In the genomic region with DNA sequence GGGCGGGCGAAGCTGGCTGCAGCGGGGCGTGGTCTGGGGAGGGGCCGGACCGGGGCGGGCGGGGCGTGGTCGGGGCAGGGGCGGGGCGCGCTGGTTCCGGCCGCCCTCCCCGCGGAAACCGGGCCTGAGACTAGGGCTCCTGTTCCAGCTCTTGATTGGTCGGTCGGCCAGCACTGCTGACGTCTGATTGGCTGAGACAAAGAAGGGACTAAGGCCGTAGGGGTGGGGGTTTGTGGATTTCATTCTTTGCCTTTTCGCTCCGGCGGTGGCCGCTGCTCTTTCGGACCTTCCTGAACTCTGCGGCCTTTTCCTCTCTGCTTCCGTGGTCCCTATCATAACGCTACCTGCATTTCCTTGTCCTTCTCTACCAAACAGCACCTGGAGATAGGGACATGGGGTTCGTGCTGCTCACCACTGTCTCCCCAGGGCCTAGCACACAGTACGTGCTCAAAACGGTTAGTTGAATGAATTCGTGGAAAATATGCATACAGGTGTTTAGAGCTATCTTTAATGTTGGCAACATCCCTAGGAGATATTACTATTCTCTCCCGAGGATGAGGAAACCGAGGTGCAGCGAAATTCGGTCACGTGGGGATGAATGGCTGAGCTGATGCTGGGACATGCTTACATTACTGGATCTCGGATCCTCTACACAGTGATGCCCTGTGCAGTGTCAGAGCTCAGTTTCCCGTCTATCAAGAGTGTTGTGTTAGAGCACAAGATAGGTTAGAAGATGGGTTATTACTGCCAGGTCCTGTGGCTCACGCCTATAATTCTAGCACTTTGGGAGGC, we compare ENCODE assay signal across 8 cellular contexts.
DNase-seq lines count a peak whose midpoint lies in the region; TF ChIP-seq lines count a peak whose summit lies in the region.

No MANE protein-coding gene starts in this region.

- peak; percentile 99 for DNase-seq in G401 (ENCODE audit: low spot score)
- peak; percentile 99 for DNase-seq in H7
- peak; percentile 86 for DNase-seq in M059J (ENCODE audit: low read depth)
- peak; percentile 90 to 94 for DNase-seq in SJCRH30
- DNase-seq in activated naive CD4-positive, alpha-beta T cell treated with anti-CD3 and anti-CD28 coated beads for 36 hours: peak; percentile 88
- DNase-seq in globus pallidus (ENCODE audit: low spot score): peak; percentile 96

- H3K4me3 Mint-ChIP-seq in activated naive CD4-positive, alpha-beta T cell treated with anti-CD3 and anti-CD28 coated beads for 36 hours: peak overlapping the region; percentile 85

- H3K9ac ChIP-seq in subcutaneous abdominal adipose tissue (ENCODE audit: low read length in 5 of 5): peak overlapping the region in 4 of 5 donors; percentile 13 to 73 (median 38)

- intact Hi-C loops in activated naive CD4-positive, alpha-beta T cell treated with anti-CD3 and anti-CD28 coated beads for 36 hours (cut with micrococcal nuclease): loop anchor here (2.0 to 5.0 kb wide), 3 partner anchors 41 to 187 kb away; no protein-coding TSS in a partner anchor

- H3K4me3 ChIP-seq in H7 (ENCODE audit: insufficient read depth, low read depth, low read length): peak overlapping the region; percentile 82
- H3K4me3 ChIP-seq in SJCRH30: peak overlapping the region; percentile 59
- H3K4me3 ChIP-seq in neutrophil (ENCODE audit: low read depth in 1 of 2, low read length in 1 of 2): peak overlapping the region; percentile 62 to 94
- H3K4me3 ChIP-seq in subcutaneous abdominal adipose tissue (ENCODE audit: low read depth in 1 of 5, low read length in 5 of 5): peak overlapping the region; percentile 63 to 94 (median 73)

- H3K36me3 ChIP-seq in H7 (replicated peaks; ENCODE audit: control insufficient read depth, insufficient read depth, low read length): no peaks in the 10 kb centered on the region
- H3K36me3 ChIP-seq in SJCRH30: no peaks in the 10 kb centered on the region
- H3K36me3 ChIP-seq in neutrophil: no peaks in the 10 kb centered on the region
- no peaks in the 10 kb centered on the region for H3K36me3 ChIP-seq in subcutaneous abdominal adipose tissue (ENCODE audit: control insufficient read depth in 5 of 5, insufficient read depth in 5 of 5, low read length in 5 of 5)

- peaks cover 21% of the 10 kb centered on the region for H3K27me3 ChIP-seq in H7 (ENCODE audit: control insufficient read depth, insufficient read depth, low read length)
- H3K27me3 ChIP-seq in SJCRH30: peaks cover 14% of the 10 kb centered on the region; the same call in 1 of the 2 replicates
- peaks cover 74% of the 10 kb centered on the region for H3K27me3 ChIP-seq in neutrophil
- peaks cover 4 to 31% (median 12%) of the 10 kb centered on the region in 5 donors for H3K27me3 ChIP-seq in subcutaneous abdominal adipose tissue (ENCODE audit: control insufficient read depth in 5 of 5, insufficient read depth in 4 of 5, low read length in 5 of 5)

- in situ Hi-C loops in G401 (cut with HindIII; ENCODE audit: low sequenced_read_pairs): loop anchor here (5.0 to 10.0 kb wide), 2 partner anchors 92 to 105 kb away; no protein-coding TSS in a partner anchor

- H3K36me3 Mint-ChIP-seq in activated naive CD4-positive, alpha-beta T cell treated with anti-CD3 and anti-CD28 coated beads for 36 hours (ENCODE audit: low read depth): no peaks in the 10 kb centered on the region

- H3K27ac ChIP-seq in SJCRH30 (no peak overlapping the region), neutrophil (peak overlapping the region; percentile 62), subcutaneous abdominal adipose tissue (ENCODE audit: low read depth, low read length) (no peak overlapping the region)

- H3K4me1 ChIP-seq in SJCRH30: peaks cover 23% of the 10 kb centered on the region
- peaks cover 17 to 21% of the 10 kb centered on the region in 2 experiments for H3K4me1 ChIP-seq in neutrophil (ENCODE audit: control insufficient read depth in 1 of 2, insufficient read depth in 1 of 2, low read depth in 1 of 2, low read length in 1 of 2)
- H3K4me1 ChIP-seq in subcutaneous abdominal adipose tissue (ENCODE audit: control insufficient read depth in 5 of 5, insufficient read depth in 5 of 5, low read length in 5 of 5): peaks cover 6 to 50% (median 45%) of the 10 kb centered on the region in 5 donors

- H3K27me3 Mint-ChIP-seq in activated naive CD4-positive, alpha-beta T cell treated with anti-CD3 and anti-CD28 coated beads for 36 hours (ENCODE audit: low read depth): peaks cover 23% of the 10 kb centered on the region

- CTCF ChIA-PET in activated naive CD4-positive, alpha-beta T cell treated with anti-CD3 and anti-CD28 coated beads for 36 hours (lab: Charles Lee): interaction anchor here (0.5 to 1.5 kb wide), 3 partner anchors 75 to 355 kb away, joined by 3 to 5 read pairs (median 4); partner anchors contain the start of gene NDUFA6

- no peaks in the 10 kb centered on the region for H3K9me3 Mint-ChIP-seq in activated naive CD4-positive, alpha-beta T cell treated with anti-CD3 and anti-CD28 coated beads for 36 hours

- H3K9me3 ChIP-seq in SJCRH30 (replicated peaks) (no peaks in the 10 kb centered on the region), neutrophil (no peaks in the 10 kb centered on the region), subcutaneous abdominal adipose tissue (ENCODE audit: control insufficient read depth in 5 of 5, low read length in 5 of 5) (no peaks in the 10 kb centered on the region)

- H3K4me1 Mint-ChIP-seq in activated naive CD4-positive, alpha-beta T cell treated with anti-CD3 and anti-CD28 coated beads for 36 hours (ENCODE audit: low read depth): peaks cover 12% of the 10 kb centered on the region

- H3K27ac Mint-ChIP-seq in activated naive CD4-positive, alpha-beta T cell treated with anti-CD3 and anti-CD28 coated beads for 36 hours: no peak overlapping the region

- TF ChIP-seq CTCF in neutrophil (IDR thresholded peaks at IDR 0.05): peak; percentile 7
